Comparison of ENCODE assay signal across 11 cellular contexts in the genomic region with DNA sequence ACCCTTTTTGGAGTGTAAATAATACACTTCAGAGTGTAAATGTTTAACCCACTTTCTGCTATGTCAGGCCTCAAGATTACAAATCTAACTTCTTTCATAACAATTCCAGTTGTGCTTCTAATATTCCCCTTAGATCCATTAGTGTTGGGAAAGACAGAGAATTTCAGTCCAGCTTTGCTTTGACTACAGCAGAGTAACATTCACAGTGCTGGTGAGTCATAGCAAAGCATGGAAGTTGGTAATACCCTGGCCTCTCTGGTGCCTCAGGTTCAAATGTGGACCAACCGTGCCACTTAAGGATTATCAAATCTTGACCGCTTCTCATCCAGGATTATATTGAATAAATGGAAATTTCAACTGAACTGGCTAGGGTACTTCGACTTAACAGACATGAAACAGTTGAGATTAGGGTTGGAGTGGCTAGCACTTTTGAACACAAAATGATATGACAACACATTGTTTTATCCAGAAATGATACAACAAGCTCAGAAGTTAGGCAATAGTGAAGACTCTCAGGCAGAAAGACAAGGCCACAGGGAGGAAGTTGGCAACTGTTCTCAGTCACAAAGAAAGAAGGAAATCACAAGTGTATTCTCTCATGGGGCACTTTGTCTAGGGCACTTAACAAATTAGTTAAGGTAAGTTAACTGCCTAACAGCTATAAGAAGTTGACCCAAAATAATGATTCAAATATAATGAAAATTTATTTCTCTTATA. TPM values are rescaled to one million over a fixed set of nuclear protein-coding genes. Genes with fewer than 3 reads are reported as not detected.
DNase-seq lines count a peak whose midpoint lies in the region; ATAC-seq, FAIRE-seq and TF ChIP-seq lines count a peak whose summit lies in the region.
"Had no signal": no experiment of that assay in that cellular context is flagged by ENCODE, and none has a peak within 500 bp of the region (broad histone marks: within the 10 kb centered on the region; RNA-seq: fewer than 3 reads in every experiment).

No MANE protein-coding gene starts in this region.

- H3K36me3 ChIP-seq in BJ (ENCODE audit: control insufficient read depth, insufficient read depth, low read length): no peaks in the 10 kb centered on the region
- H3K36me3 ChIP-seq in MG63: no peaks in the 10 kb centered on the region
- no peaks in the 10 kb centered on the region for H3K36me3 ChIP-seq in mammary epithelial cell (ENCODE audit: insufficient read depth, low read length)
- H3K36me3 ChIP-seq in prostate gland: no peaks in the 10 kb centered on the region
- H3K36me3 ChIP-seq: heart left ventricle had no signal

- intact Hi-C loops in mammary epithelial cell (cut with micrococcal nuclease): no loop called here
- intact Hi-C loops in prostate gland (cut with DNase I): no loop called here

- H2AFZ ChIP-seq in mammary epithelial cell (ENCODE audit: low read depth, low read length): peak overlapping the region; percentile 40

- peaks cover 6% of the 10 kb centered on the region for H3K27me3 Mint-ChIP-seq in T-helper 2 cell treated with Interferon-gamma antibody and Interleukin-4, amounts not matched to agents 5 μg/mL and 100 μg/mL, for 36 hours (ENCODE audit: low read depth)
- H3K27me3 Mint-ChIP-seq: activated naive CD4-positive, alpha-beta T cell treated with anti-CD3 and anti-CD28 coated beads, Interleukin-2, amount 50 U/mL, for 24 hours had no signal

- H3K27ac ChIP-seq in mammary epithelial cell (ENCODE audit: insufficient read depth, low read depth, low read length) (peak overlapping the region; percentile 55), prostate gland (no peak overlapping the region)

- H3K4me2 ChIP-seq in mammary epithelial cell (ENCODE audit: insufficient read depth, low read depth, low read length): no peak overlapping the region

- H3K9ac ChIP-seq in mammary epithelial cell (ENCODE audit: insufficient read depth, low read length): no peak overlapping the region

- DNase-seq in BJ (ENCODE audit: low read depth): peak; percentile 22
- peak; percentile 25 for DNase-seq in MG63
- DNase-seq in mammary epithelial cell: peak; percentile 85
- DNase-seq in myocyte (ENCODE audit: low read depth): peak; percentile 62
- no peak for DNase-seq in prostate gland (ENCODE audit: low spot score)
- no peak for DNase-seq in T-helper 2 cell treated with Interferon-gamma antibody and Interleukin-4, amounts not matched to agents 5 μg/mL and 100 μg/mL, for 36 hours (ENCODE audit: low spot score)
- DNase-seq in urothelium cell line (ENCODE audit: low spot score): no peak
- DNase-seq: heart left ventricle had no signal

- in situ Hi-C loops in mammary epithelial cell (cut with MboI; ENCODE audit: low sequenced_read_pairs in 2 of 2): no loop called here

- dilution Hi-C loops in mammary epithelial cell (cut with HindIII; ENCODE audit: low sequenced_read_pairs): no loop called here

- no peaks in the 10 kb centered on the region for H3K27me3 ChIP-seq in BJ (ENCODE audit: control insufficient read depth, insufficient read depth, low read length)
- no peaks in the 10 kb centered on the region for H3K27me3 ChIP-seq in MG63
- no peaks in the 10 kb centered on the region for H3K27me3 ChIP-seq in mammary epithelial cell (ENCODE audit: insufficient read depth, low read length)
- H3K27me3 ChIP-seq in prostate gland (replicated peaks; ENCODE audit: insufficient read depth): no peaks in the 10 kb centered on the region
- H3K27me3 ChIP-seq: heart left ventricle had no signal

- no peak for TF ChIP-seq POLR2A in prostate gland (IDR thresholded peaks at IDR 0.05)

- no peaks in the 10 kb centered on the region for H3K79me2 ChIP-seq in mammary epithelial cell (ENCODE audit: insufficient read depth, low read length)

- H3K4me3 Mint-ChIP-seq in T-helper 2 cell treated with Interferon-gamma antibody and Interleukin-4, amounts not matched to agents 5 μg/mL and 100 μg/mL, for 36 hours: no peak overlapping the region
- H3K4me3 Mint-ChIP-seq: activated naive CD4-positive, alpha-beta T cell treated with anti-CD3 and anti-CD28 coated beads, Interleukin-2, amount 50 U/mL, for 24 hours had no signal

- H3K27ac Mint-ChIP-seq in T-helper 2 cell treated with Interferon-gamma antibody and Interleukin-4, amounts not matched to agents 5 μg/mL and 100 μg/mL, for 36 hours: no peak overlapping the region
- H3K27ac Mint-ChIP-seq: activated naive CD4-positive, alpha-beta T cell treated with anti-CD3 and anti-CD28 coated beads, Interleukin-2, amount 50 U/mL, for 24 hours had no signal

- H3K9me3 Mint-ChIP-seq in T-helper 2 cell treated with Interferon-gamma antibody and Interleukin-4, amounts not matched to agents 5 μg/mL and 100 μg/mL, for 36 hours: no peaks in the 10 kb centered on the region
- H3K9me3 Mint-ChIP-seq: activated naive CD4-positive, alpha-beta T cell treated with anti-CD3 and anti-CD28 coated beads, Interleukin-2, amount 50 U/mL, for 24 hours had no signal

- H3K9me3 ChIP-seq in MG63 (no peaks in the 10 kb centered on the region), mammary epithelial cell (replicated peaks; ENCODE audit: insufficient read depth, low read length) (no peaks in the 10 kb centered on the region), prostate gland (no peaks in the 10 kb centered on the region)
- H3K9me3 ChIP-seq: heart left ventricle had no signal

- H3K36me3 Mint-ChIP-seq in T-helper 2 cell treated with Interferon-gamma antibody and Interleukin-4, amounts not matched to agents 5 μg/mL and 100 μg/mL, for 36 hours (ENCODE audit: low read depth): no peaks in the 10 kb centered on the region
- H3K36me3 Mint-ChIP-seq: activated naive CD4-positive, alpha-beta T cell treated with anti-CD3 and anti-CD28 coated beads, Interleukin-2, amount 50 U/mL, for 24 hours had no signal

- ATAC-seq in HG03354 (IDR thresholded peaks at IDR 0.05; ENCODE audit: poor library complexity, severe bottlenecking, unreplicated experiment): no peak

- H3K4me3 ChIP-seq in BJ (ENCODE audit: low read depth, low read length) (no peak overlapping the region), MG63 (no peak overlapping the region), mammary epithelial cell (replicated peaks in 1 of 3; ENCODE audit: insufficient read depth in 1 of 3, low read depth in 2 of 3, low read length in 3 of 3) (no peak overlapping the region), prostate gland (no peak overlapping the region)
- H3K4me3 ChIP-seq: heart left ventricle had no signal

- BruUV-seq in mammary epithelial cell (replicated peaks; lab: Mats Ljungman, UMichigan): no TSS peak

- peaks cover 6% of the 10 kb centered on the region for H3K4me1 Mint-ChIP-seq in T-helper 2 cell treated with Interferon-gamma antibody and Interleukin-4, amounts not matched to agents 5 μg/mL and 100 μg/mL, for 36 hours (ENCODE audit: low read depth)
- H3K4me1 Mint-ChIP-seq: activated naive CD4-positive, alpha-beta T cell treated with anti-CD3 and anti-CD28 coated beads, Interleukin-2, amount 50 U/mL, for 24 hours had no signal

- FAIRE-seq in urothelium cell line (lab: Jason Lieb, UNC): no peak
- FAIRE-seq: TTC549 had no signal

- TF ChIP-seq CTCF in BJ (IDR thresholded peaks at IDR 0.05; ENCODE audit: insufficient read depth, low read depth, low read length) (no peak), mammary epithelial cell (conservative IDR thresholded peaks at IDR 0.05 in 1 of 2, IDR thresholded peaks at IDR 0.05 in 1 of 2; ENCODE audit: extremely low read depth in 1 of 2, insufficient read depth in 1 of 2, low read depth in 1 of 2, low read length in 2 of 2) (no peak), prostate gland (IDR thresholded peaks at IDR 0.05) (no peak)

- H3K4me1 ChIP-seq in mammary epithelial cell (ENCODE audit: insufficient read depth, low read length) (peaks cover 9% of the 10 kb centered on the region), prostate gland (replicated peaks) (no peaks in the 10 kb centered on the region)

- WGBS in mammary epithelial cell (ENCODE audit: low coverage, missing lambda C conversion rate): 96% methylated on average over 3 of the region's 3 CpGs
- WGBS in prostate gland: 87% methylated on average over 3 of the region's 3 CpGs

- H4K20me1 ChIP-seq in mammary epithelial cell (ENCODE audit: insufficient read depth, low read length): no peaks in the 10 kb centered on the region

- POLR2A ChIA-PET in BJ (lab: Charles Lee): no interaction called here

- CTCF ChIA-PET in BJ (lab: Yijun Ruan, JAX) (interaction anchor here (0.9 kb wide), 1 partner anchor 9 kb away, joined by 3 read pairs; no protein-coding TSS in a partner anchor), mammary epithelial cell (lab: Charles Lee; ENCODE audit: low non-redundant PET) (no interaction called here)

RNA-seq across cellular contexts. Expression of a gene that starts 24.4 kb away (rescaled TPM):
- polyA plus RNA-seq in BJ (2011; rRNA removed) (19.8 and 36.8 TPM in 2 replicates), mammary epithelial cell (37.4 TPM)
- polyA minus RNA-seq in BJ (2011; rRNA and poly(A)+ RNA removed): 16.1 and 18.0 TPM in 2 replicates
- total RNA-seq in MG63 (2014; rRNA removed; shearing (Covaris generic); ENCODE audit: low replicate concordance): 11.0 and 16.4 TPM in 2 replicates
- total RNA-seq in mammary epithelial cell (10 to 100 TPM; 45.2 to 57.9 TPM), myocyte (44.5 and 55.8 TPM in 2 replicates), prostate gland (10 to 100 TPM; 22.2 to 36.8 TPM)
- 38.7 TPM for polyA minus RNA-seq in mammary epithelial cell
- polyA plus RNA-seq in myocyte (2012): 67.4 TPM

Comparison
In these comparisons a context has a peak if more than half of its experiments do, and no peak if none do; other contexts are left out.
1. DNase-seq: peak in BJ (single experiment), MG63 (single experiment), mammary epithelial cell (single experiment) and myocyte (single experiment); none in prostate gland (single experiment), T-helper 2 cell treated with Interferon-gamma antibody and Interleukin-4, amounts not matched to agents 5 μg/mL and 100 μg/mL, for 36 hours (single experiment) and urothelium cell line (single experiment).